ENCODE assay signal across 21 cellular contexts in the genomic region with DNA sequence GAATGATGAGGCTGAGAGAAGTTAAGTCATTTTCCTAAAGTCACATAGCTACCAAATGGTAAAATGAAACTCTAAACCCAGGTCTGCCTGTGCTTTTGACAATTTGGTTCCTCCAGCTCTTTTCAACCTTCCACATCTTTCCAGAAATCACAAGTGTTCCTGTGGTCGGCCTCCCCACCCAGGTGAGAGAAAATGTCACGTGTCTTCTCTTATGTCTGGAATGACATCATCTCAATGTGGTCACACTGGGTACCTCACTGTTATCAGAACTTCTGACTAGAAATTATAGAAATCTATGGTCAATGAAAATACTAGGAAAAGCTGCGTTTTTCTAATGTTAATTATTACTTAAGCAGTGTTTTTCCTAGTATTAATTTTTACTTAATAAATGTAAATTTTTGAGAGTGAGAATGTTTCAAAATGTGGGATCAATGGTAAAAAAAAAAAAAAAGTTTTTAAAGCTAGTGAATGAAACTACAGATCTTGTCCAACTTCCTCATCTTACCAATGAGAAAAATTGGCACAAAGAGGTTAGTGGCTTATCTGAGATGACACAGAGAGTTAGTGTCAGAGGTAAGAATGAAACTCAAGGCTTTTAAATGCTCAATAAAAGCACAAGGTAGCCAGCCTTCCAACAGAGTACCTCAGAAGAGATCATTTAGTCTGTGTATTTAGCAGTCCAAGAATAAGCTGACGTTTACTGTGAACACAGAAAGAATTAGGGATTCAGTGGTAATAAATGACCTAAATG.
DNase-seq lines count a peak whose midpoint lies in the region; ATAC-seq, FAIRE-seq and TF ChIP-seq lines count a peak whose summit lies in the region.
"Had no signal": no experiment of that assay in that cellular context is flagged by ENCODE, and none has a peak within 500 bp of the region (broad histone marks: within the 10 kb centered on the region; RNA-seq: fewer than 3 reads in every experiment).

No MANE protein-coding gene starts in this region.

- peaks cover 2% of the 10 kb centered on the region for H3K27me3 Mint-ChIP-seq in IgD-negative memory B cell
- peaks cover 4% of the 10 kb centered on the region for H3K27me3 Mint-ChIP-seq in astrocyte (ENCODE audit: low read depth, unreplicated experiment)
- H3K27me3 Mint-ChIP-seq in activated CD8-positive, alpha-beta T cell treated with anti-CD3 and anti-CD28 coated beads for 36 hours = peaks cover 17% of the 10 kb centered on the region
- H3K27me3 Mint-ChIP-seq: progenitor cell of endocrine pancreas had no signal

- H3K9me3 Mint-ChIP-seq in IgD-negative memory B cell = peaks cover 0 to 3% (median 2%) of the 10 kb centered on the region in 3 donors
- H3K9me3 Mint-ChIP-seq in astrocyte (ENCODE audit: unreplicated experiment) = peaks cover 1% of the 10 kb centered on the region
- H3K9me3 Mint-ChIP-seq in activated CD8-positive, alpha-beta T cell treated with anti-CD3 and anti-CD28 coated beads for 36 hours = no peaks in the 10 kb centered on the region
- H3K9me3 Mint-ChIP-seq: natural killer cell treated with Interleukin-12 subunit alpha and Interleukin-12 subunit beta and Interleukin-15 and Interleukin-18, amount 100 ng/mL, for 72 hours; stimulated activated effector memory CD8-positive, alpha-beta T cell treated with anti-CD3 and anti-CD28 coated beads, Interleukin-12 subunit alpha, Interleukin-12 subunit beta, amount 100 ng/mL, for 72 hours had no signal

- intact Hi-C loops in activated CD8-positive, alpha-beta T cell treated with anti-CD3 and anti-CD28 coated beads for 36 hours (cut with micrococcal nuclease) = no loop called here

- H2AFZ ChIP-seq in astrocyte (ENCODE audit: low read depth, low read length) = no peak overlapping the region
- H2AFZ ChIP-seq: PC-9 had no signal

- POLR2A ChIA-PET in activated CD8-positive, alpha-beta T cell treated with anti-CD3 and anti-CD28 coated beads for 36 hours (lab: Charles Lee) = no interaction called here

- H3K27me3 ChIP-seq in astrocyte (ENCODE audit: insufficient read depth, low read length) = no peaks in the 10 kb centered on the region
- H3K27me3 ChIP-seq: dorsolateral prefrontal cortex, transverse colon had no signal

- no peaks in the 10 kb centered on the region for H4K20me1 ChIP-seq in astrocyte (ENCODE audit: insufficient read depth, low read length)

- H3K27ac ChIP-seq in astrocyte (ENCODE audit: low read depth, low read length) (no peak overlapping the region), coronary artery (no peak overlapping the region)
- H3K27ac ChIP-seq: dorsolateral prefrontal cortex, PC-9, transverse colon had no signal

- no peaks in the 10 kb centered on the region for H3K9me3 ChIP-seq in astrocyte (ENCODE audit: insufficient read depth, low read depth, low read length)
- H3K9me3 ChIP-seq: transverse colon had no signal

- H3K36me3 ChIP-seq in astrocyte (ENCODE audit: insufficient read depth, low read length) = no peaks in the 10 kb centered on the region
- H3K36me3 ChIP-seq: transverse colon had no signal

- H3K4me3 ChIP-seq in astrocyte (ENCODE audit: insufficient read depth, low read depth, low read length) (no peak overlapping the region), coronary artery (no peak overlapping the region)
- H3K4me3 ChIP-seq: dorsolateral prefrontal cortex, PC-9, transverse colon had no signal

- DNase-seq in astrocyte (ENCODE audit: low read depth) (no peak), H54 (ENCODE audit: insufficient read length, low spot score) (no peak), coronary artery (ENCODE audit: low spot score) (no peak), NCI-H446 (lab: John Stamatoyannopoulos, UW) (no peak)
- no peak for DNase-seq in activated CD8-positive, alpha-beta T cell treated with anti-CD3 and anti-CD28 coated beads for 36 hours
- DNase-seq: activated naive CD8-positive, alpha-beta T cell treated with anti-CD3 and anti-CD28 coated beads, Interleukin-2, amount 10 ng/mL, durations not matched to agents 7 days and 5 days; activated T-cell treated with anti-CD3 and anti-CD28 coated beads, Interleukin-2, amount 50 U/mL, for 1 hour; dorsolateral prefrontal cortex; KG1; mesenchymal stem cell; PC-9; transverse colon had no signal

- ATAC-seq in GM18502 (IDR thresholded peaks at IDR 0.05; ENCODE audit: poor library complexity, unreplicated experiment) (peak; percentile 56), GM19463 (IDR thresholded peaks at IDR 0.05; ENCODE audit: unreplicated experiment) (peak; percentile 34)
- no peak for ATAC-seq in activated CD8-positive, alpha-beta T cell treated with anti-CD3 and anti-CD28 coated beads for 36 hours
- ATAC-seq: esophagus mucosa; natural killer cell treated with Interleukin-12 subunit alpha and Interleukin-12 subunit beta and Interleukin-15 and Interleukin-18, amount 100 ng/mL, for 72 hours; stimulated activated effector memory CD8-positive, alpha-beta T cell treated with anti-CD3 and anti-CD28 coated beads, Interleukin-12 subunit alpha, Interleukin-12 subunit beta, amount 100 ng/mL, for 72 hours had no signal

- no peak for TF ChIP-seq CTCF in astrocyte (IDR thresholded peaks at IDR 0.05; ENCODE audit: insufficient read depth, low read depth, low read length)
- no peak for TF ChIP-seq CTCF in activated CD8-positive, alpha-beta T cell treated with anti-CD3 and anti-CD28 coated beads for 36 hours (IDR thresholded peaks at IDR 0.05)
- TF ChIP-seq CTCF in coronary artery (IDR thresholded peaks at IDR 0.05) = no peak

- H3K36me3 Mint-ChIP-seq in IgD-negative memory B cell = no peaks in the 10 kb centered on the region
- no peaks in the 10 kb centered on the region for H3K36me3 Mint-ChIP-seq in astrocyte (ENCODE audit: low read depth, unreplicated experiment)
- no peaks in the 10 kb centered on the region for H3K36me3 Mint-ChIP-seq in activated CD8-positive, alpha-beta T cell treated with anti-CD3 and anti-CD28 coated beads for 36 hours (ENCODE audit: low read depth)
- H3K36me3 Mint-ChIP-seq: natural killer cell treated with Interleukin-12 subunit alpha and Interleukin-12 subunit beta and Interleukin-15 and Interleukin-18, amount 100 ng/mL, for 72 hours; stimulated activated effector memory CD8-positive, alpha-beta T cell treated with anti-CD3 and anti-CD28 coated beads, Interleukin-12 subunit alpha, Interleukin-12 subunit beta, amount 100 ng/mL, for 72 hours had no signal

- FAIRE-seq in astrocyte (lab: Jason Lieb, UNC) = no peak
- FAIRE-seq in H54 (lab: Jason Lieb, UNC) = no peak
- FAIRE-seq: bronchial epithelial cell, H1 had no signal

- no peak for TF ChIP-seq POLR2A in H54 (IDR thresholded peaks at IDR 0.05; ENCODE audit: low read depth, low read length)

- no peaks in the 10 kb centered on the region for H3K79me2 ChIP-seq in astrocyte (ENCODE audit: insufficient read depth, low read length)

- CTCF ChIA-PET in activated CD8-positive, alpha-beta T cell treated with anti-CD3 and anti-CD28 coated beads for 36 hours (lab: Charles Lee) = no interaction called here

- H3K4me2 ChIP-seq in astrocyte (ENCODE audit: low read length) = no peak overlapping the region
- H3K4me2 ChIP-seq: PC-9 had no signal

- H3K4me1 Mint-ChIP-seq in IgD-negative memory B cell = peaks cover 19 to 43% (median 27%) of the 10 kb centered on the region in 3 donors
- H3K4me1 Mint-ChIP-seq in astrocyte (ENCODE audit: low read depth, unreplicated experiment) = peaks cover 8% of the 10 kb centered on the region
- H3K4me1 Mint-ChIP-seq in activated CD8-positive, alpha-beta T cell treated with anti-CD3 and anti-CD28 coated beads for 36 hours (ENCODE audit: low read depth) = peaks cover 5% of the 10 kb centered on the region

- no peak overlapping the region for H3K4me3 Mint-ChIP-seq in IgD-negative memory B cell
- no peak overlapping the region for H3K4me3 Mint-ChIP-seq in astrocyte (ENCODE audit: unreplicated experiment)
- H3K4me3 Mint-ChIP-seq in activated CD8-positive, alpha-beta T cell treated with anti-CD3 and anti-CD28 coated beads for 36 hours = no peak overlapping the region
- H3K4me3 Mint-ChIP-seq: activated naive CD8-positive, alpha-beta T cell treated with anti-CD3 and anti-CD28 coated beads, Interleukin-2, amount 10 ng/mL, durations not matched to agents 7 days and 5 days; natural killer cell treated with Interleukin-12 subunit alpha and Interleukin-12 subunit beta and Interleukin-15 and Interleukin-18, amount 100 ng/mL, for 72 hours; stimulated activated effector memory CD8-positive, alpha-beta T cell treated with anti-CD3 and anti-CD28 coated beads, Interleukin-12 subunit alpha, Interleukin-12 subunit beta, amount 100 ng/mL, for 72 hours had no signal

- no peak overlapping the region for H3K9ac ChIP-seq in astrocyte (ENCODE audit: low read length)

- H3K27ac Mint-ChIP-seq in IgD-negative memory B cell (peak overlapping the region in 2 of 3 donors; percentile 55 to 65), astrocyte (ENCODE audit: unreplicated experiment) (peak overlapping the region; percentile 29)
- no peak overlapping the region for H3K27ac Mint-ChIP-seq in activated CD8-positive, alpha-beta T cell treated with anti-CD3 and anti-CD28 coated beads for 36 hours
- H3K27ac Mint-ChIP-seq: activated naive CD8-positive, alpha-beta T cell treated with anti-CD3 and anti-CD28 coated beads, Interleukin-2, amount 10 ng/mL, durations not matched to agents 7 days and 5 days; natural killer cell treated with Interleukin-12 subunit alpha and Interleukin-12 subunit beta and Interleukin-15 and Interleukin-18, amount 100 ng/mL, for 72 hours; progenitor cell of endocrine pancreas; stimulated activated effector memory CD8-positive, alpha-beta T cell treated with anti-CD3 and anti-CD28 coated beads, Interleukin-12 subunit alpha, Interleukin-12 subunit beta, amount 100 ng/mL, for 72 hours had no signal

- H3K4me1 ChIP-seq in astrocyte (ENCODE audit: insufficient read depth, low read length) = no peaks in the 10 kb centered on the region
- H3K4me1 ChIP-seq: transverse colon had no signal
